In the genomic region with DNA sequence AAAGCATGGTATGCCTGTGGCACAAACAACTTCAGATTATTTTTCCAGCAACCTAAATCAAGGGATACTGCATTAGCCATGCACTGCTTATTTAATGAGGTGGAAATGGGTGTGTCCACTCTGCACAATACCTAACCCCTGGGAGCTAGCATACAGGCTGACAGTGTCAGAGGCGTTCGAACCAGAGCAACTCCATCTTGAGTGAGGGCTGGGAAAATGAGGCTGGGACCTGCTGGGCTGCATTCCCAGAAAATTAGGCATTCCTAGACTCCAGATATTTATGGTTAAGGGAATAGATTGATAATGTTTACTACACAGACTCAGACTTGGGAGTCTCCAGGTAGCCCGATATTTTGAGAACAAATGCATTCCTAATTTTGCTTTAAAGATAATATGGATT, we compare ENCODE assay signal across 18 cellular contexts. TPM values are rescaled to one million over a fixed set of nuclear protein-coding genes. Genes with fewer than 3 reads are reported as not detected.
DNase-seq lines count a peak whose midpoint lies in the region; ATAC-seq and TF ChIP-seq lines count a peak whose summit lies in the region.
"Had no signal": no experiment of that assay in that cellular context is flagged by ENCODE, and none has a peak within 500 bp of the region (broad histone marks: within the 10 kb centered on the region; RNA-seq: fewer than 3 reads in every experiment).

No MANE protein-coding gene starts in this region.

- no peak for TF ChIP-seq CTCF in breast epithelium (IDR thresholded peaks at IDR 0.05)
- no peak for TF ChIP-seq CTCF in MCF 10A (IDR thresholded peaks at IDR 0.05; ENCODE audit: unreplicated experiment)
- TF ChIP-seq CTCF in hepatocyte (IDR thresholded peaks at IDR 0.05; ENCODE audit: poor library complexity): no peak
- no peak for TF ChIP-seq CTCF in GM10266 (IDR thresholded peaks at IDR 0.05; ENCODE audit: control insufficient read depth, insufficient read depth, low read depth, missing control alignments)

- no TSS peak for BruUV-seq in MCF 10A (replicated peaks; lab: Mats Ljungman, UMichigan)

- ATAC-seq in HG03342 (IDR thresholded peaks at IDR 0.05; ENCODE audit: unreplicated experiment): no peak
- ATAC-seq: GM12878 had no signal

- no peaks in the 10 kb centered on the region for H3K9me3 Mint-ChIP-seq in MCF 10A (ENCODE audit: unreplicated experiment)
- H3K9me3 Mint-ChIP-seq in activated T-helper 1 cell treated with anti-CD3 and anti-CD28 coated beads, Interleukin-12 subunit alpha, Interleukin-12 subunit beta, Interleukin-2, Interleukin-4 antibody, amounts not matched to agents 30 ng/mL and 10 ng/mL and 1 ng/mL, durations not matched to agents 14 hours and 24 hours and 36 hours: no peaks in the 10 kb centered on the region
- H3K9me3 Mint-ChIP-seq: CD4-positive, alpha-beta T cell; HFFc6 had no signal

- no peak for TF ChIP-seq POLR2A in breast epithelium (IDR thresholded peaks at IDR 0.05)

- H3K36me3 ChIP-seq in breast epithelium (no peaks in the 10 kb centered on the region), hepatocyte (replicated peaks; ENCODE audit: insufficient read depth, low read depth) (no peaks in the 10 kb centered on the region)
- H3K36me3 ChIP-seq: HAP-1 had no signal

- no peaks in the 10 kb centered on the region for H3K36me3 Mint-ChIP-seq in MCF 10A (ENCODE audit: insufficient read depth, unreplicated experiment)
- no peaks in the 10 kb centered on the region for H3K36me3 Mint-ChIP-seq in activated T-helper 1 cell treated with anti-CD3 and anti-CD28 coated beads, Interleukin-12 subunit alpha, Interleukin-12 subunit beta, Interleukin-2, Interleukin-4 antibody, amounts not matched to agents 30 ng/mL and 10 ng/mL and 1 ng/mL, durations not matched to agents 14 hours and 24 hours and 36 hours (ENCODE audit: low read depth)

- POLR2A ChIA-PET in MCF 10A (lab: Yijun Ruan, JAX): no interaction called here

- CTCF ChIA-PET in MCF 10A (lab: Yijun Ruan, JAX): interaction anchor here (3.1 to 52.5 kb wide), 2 partner anchors 18 to 28 kb away, joined by 28 to 1243 read pairs; no protein-coding TSS in a partner anchor

- H3K27me3 ChIP-seq in breast epithelium (no peaks in the 10 kb centered on the region), hepatocyte (no peaks in the 10 kb centered on the region)

- H4K20me1 ChIP-seq in hepatocyte (ENCODE audit: insufficient read depth, poor library complexity, severe bottlenecking): no peaks in the 10 kb centered on the region

- no peak overlapping the region for H2AFZ ChIP-seq in hepatocyte
- H2AFZ ChIP-seq: GM23248 had no signal

- H3K4me1 ChIP-seq in breast epithelium: peaks cover 4 to 5% of the 10 kb centered on the region in 2 donors
- peaks cover 23% of the 10 kb centered on the region for H3K4me1 ChIP-seq in hepatocyte (ENCODE audit: insufficient read depth)

- no peak overlapping the region for H3K4me3 ChIP-seq in breast epithelium
- no peak overlapping the region for H3K4me3 ChIP-seq in hepatocyte
- H3K4me3 ChIP-seq: GM12878, GM23248, HAP-1 had no signal

- no peaks in the 10 kb centered on the region for H3K79me2 ChIP-seq in hepatocyte

- H3K27ac ChIP-seq in breast epithelium (peak overlapping the region; percentile 30 to 74), caudate nucleus (ENCODE audit: low read depth, low read length) (peak overlapping the region; percentile 69), hepatocyte (peak overlapping the region; percentile 95), temporal lobe (ENCODE audit: low read depth, low read length) (peak overlapping the region; percentile 91)
- H3K27ac ChIP-seq: GM23248, HL-60 had no signal

- peaks cover 47% of the 10 kb centered on the region for H3K4me1 Mint-ChIP-seq in MCF 10A (ENCODE audit: insufficient read depth, unreplicated experiment)
- H3K4me1 Mint-ChIP-seq in activated T-helper 1 cell treated with anti-CD3 and anti-CD28 coated beads, Interleukin-12 subunit alpha, Interleukin-12 subunit beta, Interleukin-2, Interleukin-4 antibody, amounts not matched to agents 30 ng/mL and 10 ng/mL and 1 ng/mL, durations not matched to agents 14 hours and 24 hours and 36 hours (ENCODE audit: low read depth): no peaks in the 10 kb centered on the region

- no peaks in the 10 kb centered on the region for H3K9me3 ChIP-seq in breast epithelium
- H3K9me3 ChIP-seq in hepatocyte (ENCODE audit: low read depth): no peaks in the 10 kb centered on the region
- H3K9me3 ChIP-seq: HAP-1 had no signal

- H3K4me3 Mint-ChIP-seq in MCF 10A (ENCODE audit: unreplicated experiment): no peak overlapping the region
- no peak overlapping the region for H3K4me3 Mint-ChIP-seq in activated T-helper 1 cell treated with anti-CD3 and anti-CD28 coated beads, Interleukin-12 subunit alpha, Interleukin-12 subunit beta, Interleukin-2, Interleukin-4 antibody, amounts not matched to agents 30 ng/mL and 10 ng/mL and 1 ng/mL, durations not matched to agents 14 hours and 24 hours and 36 hours
- H3K4me3 Mint-ChIP-seq: CD4-positive, alpha-beta T cell; HFFc6 had no signal

- 92% methylated on average over 3 of the region's 3 CpGs for WGBS in hepatocyte (ENCODE audit: low lambda C conversion rate, missing lambda C conversion rate)

- no peaks in the 10 kb centered on the region for H3K27me3 Mint-ChIP-seq in MCF 10A (ENCODE audit: insufficient read depth, unreplicated experiment)
- peaks cover 6% of the 10 kb centered on the region for H3K27me3 Mint-ChIP-seq in activated T-helper 1 cell treated with anti-CD3 and anti-CD28 coated beads, Interleukin-12 subunit alpha, Interleukin-12 subunit beta, Interleukin-2, Interleukin-4 antibody, amounts not matched to agents 30 ng/mL and 10 ng/mL and 1 ng/mL, durations not matched to agents 14 hours and 24 hours and 36 hours (ENCODE audit: insufficient read depth)
- H3K27me3 Mint-ChIP-seq: CD4-positive, alpha-beta T cell had no signal

- no peak overlapping the region for H3K27ac Mint-ChIP-seq in MCF 10A (ENCODE audit: low read depth, unreplicated experiment)
- H3K27ac Mint-ChIP-seq in activated T-helper 1 cell treated with anti-CD3 and anti-CD28 coated beads, Interleukin-12 subunit alpha, Interleukin-12 subunit beta, Interleukin-2, Interleukin-4 antibody, amounts not matched to agents 30 ng/mL and 10 ng/mL and 1 ng/mL, durations not matched to agents 14 hours and 24 hours and 36 hours: no peak overlapping the region
- H3K27ac Mint-ChIP-seq: CD4-positive, alpha-beta T cell; HFFc6 had no signal

- no peak for DNase-seq in breast epithelium (ENCODE audit: low spot score in 2 of 2)
- DNase-seq in MCF 10A (ENCODE audit: unreplicated experiment): no peak
- no peak for DNase-seq in caudate nucleus (lab: John Stamatoyannopoulos, UW)
- no peak for DNase-seq in hepatocyte (ENCODE audit: low spot score)
- DNase-seq in activated T-helper 1 cell treated with anti-CD3 and anti-CD28 coated beads, Interleukin-12 subunit alpha, Interleukin-12 subunit beta, Interleukin-2, Interleukin-4 antibody, amounts not matched to agents 30 ng/mL and 10 ng/mL and 1 ng/mL, durations not matched to agents 14 hours and 24 hours and 36 hours (ENCODE audit: low spot score): no peak
- DNase-seq in GM10266 (ENCODE audit: extremely low spot score): no peak
- DNase-seq: 8988T; C1 segment of cervical spinal cord; Calu3; CD4-positive, alpha-beta T cell; DMS 273 treated with DMSO at 0.1 percent for 48 hours; GM23248; HFFc6 had no signal

- no peak overlapping the region for H3K4me2 ChIP-seq in hepatocyte

- H3K9me2 ChIP-seq in hepatocyte (replicated peaks; ENCODE audit: insufficient read depth): no peaks in the 10 kb centered on the region

- intact Hi-C loops in breast epithelium (cut with DNase I; ENCODE audit: low total_unique reads): no loop called here
- intact Hi-C loops in MCF 10A (cut with micrococcal nuclease): no loop called here
- intact Hi-C loops in activated T-helper 1 cell treated with anti-CD3 and anti-CD28 coated beads, Interleukin-12 subunit alpha, Interleukin-12 subunit beta, Interleukin-2, Interleukin-4 antibody, amounts not matched to agents 30 ng/mL and 10 ng/mL and 1 ng/mL, durations not matched to agents 14 hours and 24 hours and 36 hours (cut with micrococcal nuclease): no loop called here

RNA-seq across cellular contexts. Expression of a gene that starts 2.8 kb away (rescaled TPM):
- 10 to 100 TPM in 1 of 3 donors, 1 to 10 TPM in 1, under 1 TPM in 1; 0.32 to 20.3 (median 6.6) TPM for total RNA-seq in breast epithelium
- 0.34 and 0.65 TPM in 2 replicates for total RNA-seq in MCF 10A (2022)
- total RNA-seq in hepatocyte: 0.08 and 0.23 TPM in 2 replicates
- 0.27 TPM in 1 of 2 replicates, not detected in the other for polyA plus RNA-seq in hepatocyte
- 6.1 TPM for total RNA-seq in temporal lobe
- 0.08 TPM in 1 of 2 replicates, not detected in the other for total RNA-seq in activated T-helper 1 cell treated with anti-CD3 and anti-CD28 coated beads, Interleukin-12 subunit alpha, Interleukin-12 subunit beta, Interleukin-2, Interleukin-4 antibody, amounts not matched to agents 30 ng/mL and 10 ng/mL and 1 ng/mL, durations not matched to agents 14 hours and 24 hours and 36 hours
- total RNA-seq: Calu3; CD4-positive, alpha-beta T cell; GM12878 had no signal
- polyA plus RNA-seq: GM12878 had no signal
